ENCODE assay signal across 8 cellular contexts in genomic region chr1:171484760-171485374, GRCh38. TPM values are rescaled to one million over a fixed set of nuclear protein-coding genes. Genes with fewer than 3 reads are reported as not detected.
DNase-seq lines count a peak whose midpoint lies in the region; ATAC-seq and TF ChIP-seq lines count a peak whose summit lies in the region.

No MANE protein-coding gene starts in this region.

- DNase-seq in A673 (ENCODE audit: low spot score): no peak
- no peak for DNase-seq in Peyer's patch
- DNase-seq in esophagus muscularis mucosa (ENCODE audit: extremely low spot score): no peak
- DNase-seq in osteocyte (ENCODE audit: extremely low spot score, unreplicated experiment): no peak
- no peak for DNase-seq in ACHN
- no peak for DNase-seq in activated CD4-positive, alpha-beta T cell treated with anti-CD3 and anti-CD28 coated beads for 48 hours

- TF ChIP-seq EP300 in esophagus muscularis mucosa (IDR thresholded peaks at IDR 0.05): no peak

- WGBS in esophagus muscularis mucosa: 18% methylated on average over 6 of the region's 6 CpGs

- H3K9me3 ChIP-seq in A673 (ENCODE audit: low read depth, low read length, poor library complexity, severe bottlenecking) (no peaks in the 10 kb centered on the region), Peyer's patch (no peaks in the 10 kb centered on the region), esophagus muscularis mucosa (no peaks in the 10 kb centered on the region)

- H3K27me3 ChIP-seq in A673 (replicated peaks; ENCODE audit: insufficient read depth, low read depth, low read length, poor library complexity): no peaks in the 10 kb centered on the region
- H3K27me3 ChIP-seq in Peyer's patch: no peaks in the 10 kb centered on the region
- H3K27me3 ChIP-seq in esophagus muscularis mucosa: no peaks in the 10 kb centered on the region

- peak overlapping the region; percentile 98 for H3K27ac Mint-ChIP-seq in osteocyte (ENCODE audit: unreplicated experiment)

- H3K4me3 ChIP-seq in A673 (ENCODE audit: low read depth, low read length, poor library complexity, severe bottlenecking): peak overlapping the region; percentile 94
- peak overlapping the region; percentile 67 to 87 (median 77) for H3K4me3 ChIP-seq in Peyer's patch
- H3K4me3 ChIP-seq in esophagus muscularis mucosa: peak overlapping the region; percentile 73 to 95 (median 82)

- intact Hi-C loops in A673 (cut with micrococcal nuclease; ENCODE audit: unreplicated experiment): no loop called here
- intact Hi-C loops in esophagus muscularis mucosa (cut with DNase I): no loop called here

- H3K4me1 ChIP-seq in A673 (ENCODE audit: insufficient read depth, low read length, poor library complexity, severe bottlenecking) (peaks cover 10% of the 10 kb centered on the region), Peyer's patch (peaks cover 0 to 31% (median 14%) of the 10 kb centered on the region in 4 donors), esophagus muscularis mucosa (peaks cover 31 to 43% (median 41%) of the 10 kb centered on the region in 4 donors)

- H3K36me3 Mint-ChIP-seq in osteocyte (ENCODE audit: unreplicated experiment): no peaks in the 10 kb centered on the region

- peak; percentile 70 for ATAC-seq in GM18867 (IDR thresholded peaks at IDR 0.05; ENCODE audit: unreplicated experiment)
- peak; percentile 51 for ATAC-seq in HG03039 (IDR thresholded peaks at IDR 0.05; ENCODE audit: unreplicated experiment)

- peaks cover 35% of the 10 kb centered on the region for H3K4me1 Mint-ChIP-seq in osteocyte (ENCODE audit: unreplicated experiment)

- CTCF ChIA-PET in A673 (lab: Charles Lee): interaction anchor here (0.6 to 1.2 kb wide), 4 partner anchors 21 to 231 kb away, joined by 3 to 8 read pairs (median 4); no protein-coding TSS in a partner anchor

- H3K36me3 ChIP-seq in A673 (ENCODE audit: insufficient read depth, low read length, poor library complexity, severe bottlenecking) (peaks cover 8% of the 10 kb centered on the region), Peyer's patch (no peaks in the 10 kb centered on the region), esophagus muscularis mucosa (peaks cover 0 to 2% (median 0%) of the 10 kb centered on the region in 4 donors)

- POLR2A ChIA-PET in A673 (lab: Charles Lee; ENCODE audit: low non-redundant PET): interaction anchor here (0.6 to 0.7 kb wide), 2 partner anchors 22 to 518 kb away, joined by 3 to 5 read pairs; no protein-coding TSS in a partner anchor

- in situ Hi-C loops in ACHN (cut with HindIII; ENCODE audit: low pct_ligation_motif_present, low pct_unique_long_range_greater_than_20kb, low sequenced_read_pairs): no loop called here

- peak overlapping the region; percentile 91 for H3K4me3 Mint-ChIP-seq in osteocyte (ENCODE audit: unreplicated experiment)

- H3K27me3 Mint-ChIP-seq in osteocyte (ENCODE audit: unreplicated experiment): peaks cover 2% of the 10 kb centered on the region

- H3K27ac ChIP-seq in A673 (ENCODE audit: low read depth, low read length, poor library complexity, severe bottlenecking) (peak overlapping the region; percentile 98), Peyer's patch (peak overlapping the region; percentile 94 to 98 (median 96)), esophagus muscularis mucosa (replicated peaks in 1 of 4) (peak overlapping the region; percentile 95 to 99 (median 98))

- BruUV-seq in A673 (replicated peaks; lab: Mats Ljungman, UMichigan): TSS peak; percentile 97

- no peaks in the 10 kb centered on the region for H3K9me3 Mint-ChIP-seq in osteocyte (ENCODE audit: unreplicated experiment)

- TF ChIP-seq POLR2A in Peyer's patch (IDR thresholded peaks at IDR 0.05) (peak in 1 of 2 donors; percentile 12), esophagus muscularis mucosa (IDR thresholded peaks at IDR 0.05; ENCODE audit: low read depth) (no peak)

- TF ChIP-seq CTCF in A673 (conservative IDR thresholded peaks at IDR 0.05; ENCODE audit: low read depth, low read length) (no peak; the same call in 1 of the 2 replicates), Peyer's patch (IDR thresholded peaks at IDR 0.05) (peak in 3 of 6 experiments; percentile 63 to 81 (median 71)), esophagus muscularis mucosa (IDR thresholded peaks at IDR 0.05) (no peak), osteocyte (IDR thresholded peaks at IDR 0.05) (no peak)

RNA-seq across cellular contexts. Expression of gene PRRC2C, which starts 0.5 kb away (rescaled TPM):
- total RNA-seq in A673 (2021) (219 and 222 TPM in 2 replicates), Peyer's patch (100 to 1,000 TPM in 3 of 4 donors, 10 to 100 TPM in 1; 94.4 to 233 (median 125) TPM), esophagus muscularis mucosa (10 to 100 TPM; 63.8 to 79.3 (median 66.6) TPM), osteocyte (152 and 179 TPM in 2 replicates)
